ENCODE assay signal across 19 cellular contexts in the genomic region with DNA sequence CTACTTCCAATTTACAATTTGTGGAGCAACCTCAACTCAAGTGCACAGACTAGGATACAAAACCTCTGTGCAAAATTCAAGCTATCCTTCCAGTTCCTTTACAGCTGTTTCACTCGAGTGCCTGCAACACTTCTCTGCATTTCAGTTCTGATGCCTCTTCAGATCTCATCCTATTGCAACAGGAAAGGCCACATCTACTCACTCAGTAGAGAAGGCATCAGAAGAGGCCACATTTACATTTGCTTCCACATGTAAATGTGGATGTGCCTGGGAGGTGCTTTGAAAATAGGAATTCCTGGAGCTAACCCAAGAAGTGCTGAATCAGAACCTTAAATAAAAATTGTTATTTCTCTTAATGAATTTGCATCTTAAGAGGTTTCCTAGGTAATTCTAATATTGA. TPM values are rescaled to one million over a fixed set of nuclear protein-coding genes. Genes with fewer than 3 reads are reported as not detected.
DNase-seq lines count a peak whose midpoint lies in the region; ATAC-seq and TF ChIP-seq lines count a peak whose summit lies in the region.
"Had no signal": no experiment of that assay in that cellular context is flagged by ENCODE, and none has a peak within 500 bp of the region (broad histone marks: within the 10 kb centered on the region; RNA-seq: fewer than 3 reads in every experiment).

No MANE protein-coding gene starts in this region.

- no peaks in the 10 kb centered on the region for H3K36me3 ChIP-seq in HUES64 (ENCODE audit: insufficient read depth, low read length)
- no peaks in the 10 kb centered on the region for H3K36me3 ChIP-seq in iPS-15b (ENCODE audit: control insufficient read depth, insufficient read depth, low read length)
- no peaks in the 10 kb centered on the region for H3K36me3 ChIP-seq in mesendoderm (ENCODE audit: control insufficient read depth, insufficient read depth, low read length)
- H3K36me3 ChIP-seq in endodermal cell (ENCODE audit: control insufficient read depth, insufficient read depth, low read length), result no peaks in the 10 kb centered on the region
- no peaks in the 10 kb centered on the region for H3K36me3 ChIP-seq in PC-3 (ENCODE audit: low read depth, low read length)
- H3K36me3 ChIP-seq: BE2C had no signal

- no peak overlapping the region for H3K56ac ChIP-seq in H9 (ENCODE audit: insufficient read length, low read depth, low read length)
- H3K56ac ChIP-seq in mesendoderm (ENCODE audit: low read length), result no peak overlapping the region

- H3K4ac ChIP-seq in H9 (ENCODE audit: low read depth, low read length), result no peak overlapping the region
- no peak overlapping the region for H3K4ac ChIP-seq in mesendoderm (ENCODE audit: low read depth, low read length)

- no TSS peak for BruUV-seq in PC-3 (replicated peaks; lab: Mats Ljungman, UMichigan)

- no peak for ATAC-seq in naive thymus-derived CD8-positive, alpha-beta T cell
- ATAC-seq in PC-3, result no peak
- no peak for ATAC-seq in GM18498 (IDR thresholded peaks at IDR 0.05; ENCODE audit: unreplicated experiment)
- ATAC-seq: A549; CD8-positive, alpha-beta T cell; HCT116 had no signal

- H3K79me2 ChIP-seq in H9 (ENCODE audit: insufficient read depth, low read length) (no peaks in the 10 kb centered on the region), mesendoderm (ENCODE audit: control insufficient read depth, insufficient read depth, low read length) (no peaks in the 10 kb centered on the region), PC-3 (ENCODE audit: low read length) (no peaks in the 10 kb centered on the region)

- DNase-seq in H9, result peak; percentile 39
- peak; percentile 6 for DNase-seq in mesendoderm
- DNase-seq in endodermal cell, result no peak
- DNase-seq in naive thymus-derived CD8-positive, alpha-beta T cell, result no peak
- DNase-seq in PC-3, result no peak
- DNase-seq: BE2C; CD8-positive, alpha-beta T cell; COR-L47; DMS153; GF-D8; GOT3 had no signal

- H3K27me3 Mint-ChIP-seq in H9 (ENCODE audit: low read depth), result no peaks in the 10 kb centered on the region; the same call in 1 of the 2 replicates
- H3K27me3 Mint-ChIP-seq in endodermal cell (ENCODE audit: insufficient read depth), result no peaks in the 10 kb centered on the region
- H3K27me3 Mint-ChIP-seq in naive thymus-derived CD8-positive, alpha-beta T cell, result peaks cover 0 to 3% (median 2%) of the 10 kb centered on the region in 5 donors

- H3K4me2 ChIP-seq in H9 (ENCODE audit: insufficient read depth, insufficient read length, low read length) (peak overlapping the region; percentile 24), mesendoderm (ENCODE audit: low read length) (no peak overlapping the region), PC-3 (ENCODE audit: low read length) (no peak overlapping the region)
- H3K4me2 ChIP-seq: A549 had no signal

- H2BK15ac ChIP-seq in H9 (ENCODE audit: low read depth, low read length) (no peak overlapping the region), mesendoderm (replicated peaks; ENCODE audit: low read depth) (no peak overlapping the region)

- peaks cover 14 to 18% of the 10 kb centered on the region in 2 experiments for H3K4me1 Mint-ChIP-seq in H9
- peaks cover 5% of the 10 kb centered on the region for H3K4me1 Mint-ChIP-seq in endodermal cell
- no peaks in the 10 kb centered on the region for H3K4me1 Mint-ChIP-seq in naive thymus-derived CD8-positive, alpha-beta T cell
- H3K4me1 Mint-ChIP-seq: CD14-positive monocyte had no signal

- POLR2A ChIA-PET in naive thymus-derived CD8-positive, alpha-beta T cell (lab: Charles Lee), result no interaction called here
- POLR2A ChIA-PET in PC-3 (lab: Charles Lee; ENCODE audit: unreplicated experiment), result no interaction called here

- H3K14ac ChIP-seq in H9 (ENCODE audit: insufficient read depth, low read length), result no peak overlapping the region

- intact Hi-C loops in PC-3 (cut with micrococcal nuclease), result no loop called here

- CTCF ChIA-PET in PC-3 (lab: Charles Lee), result no interaction called here

- no peaks in the 10 kb centered on the region for H3K27me3 ChIP-seq in H9 (ENCODE audit: insufficient read depth, low read length)
- no peaks in the 10 kb centered on the region for H3K27me3 ChIP-seq in HUES64 (ENCODE audit: insufficient read depth, low read length)
- H3K27me3 ChIP-seq in iPS-15b (ENCODE audit: control insufficient read depth, insufficient read depth, low read length), result no peaks in the 10 kb centered on the region
- H3K27me3 ChIP-seq in mesendoderm (ENCODE audit: insufficient read depth, low read length, poor library complexity), result no peaks in the 10 kb centered on the region
- no peaks in the 10 kb centered on the region for H3K27me3 ChIP-seq in endodermal cell (ENCODE audit: control insufficient read depth, insufficient read depth, low read length, poor library complexity, severe bottlenecking)
- H3K27me3 ChIP-seq in PC-3 (ENCODE audit: low read length), result no peaks in the 10 kb centered on the region
- H3K27me3 ChIP-seq: BE2C had no signal

- no peak overlapping the region for H3K23ac ChIP-seq in H9 (ENCODE audit: insufficient read length, low read depth, low read length)
- H3K23ac ChIP-seq in mesendoderm (ENCODE audit: low read length), result no peak overlapping the region

- H3K9me3 ChIP-seq in H9 (ENCODE audit: control insufficient read depth, low read depth, low read length) (peaks cover 5% of the 10 kb centered on the region), HUES64 (ENCODE audit: insufficient read depth, low read depth, low read length) (no peaks in the 10 kb centered on the region), iPS-15b (ENCODE audit: control insufficient read depth, insufficient read depth, low read length) (no peaks in the 10 kb centered on the region), endodermal cell (ENCODE audit: control insufficient read depth, low read length) (no peaks in the 10 kb centered on the region), PC-3 (ENCODE audit: low read length) (no peaks in the 10 kb centered on the region)
- H3K9me3 ChIP-seq: A549, BE2C had no signal

- no peak overlapping the region for H2AFZ ChIP-seq in H9 (ENCODE audit: low read length)
- H2AFZ ChIP-seq in PC-3 (ENCODE audit: low read length), result no peak overlapping the region

- no peak overlapping the region for H2BK20ac ChIP-seq in H9 (ENCODE audit: low read depth, low read length, poor library complexity, severe bottlenecking)

- peak overlapping the region in 1 of 2 experiments; percentile 5; a peak in 1 of 5 replicates for H3K4me3 Mint-ChIP-seq in H9
- H3K4me3 Mint-ChIP-seq in endodermal cell, result no peak overlapping the region
- H3K4me3 Mint-ChIP-seq in naive thymus-derived CD8-positive, alpha-beta T cell, result no peak overlapping the region
- H3K4me3 Mint-ChIP-seq: CD14-positive monocyte; CD8-positive, alpha-beta T cell had no signal

- H3K9me3 Mint-ChIP-seq in H9 (peaks cover 4 to 17% of the 10 kb centered on the region in 2 experiments; a peak in 4 of 5 replicates), endodermal cell (peaks cover 8% of the 10 kb centered on the region)
- H3K9me3 Mint-ChIP-seq in naive thymus-derived CD8-positive, alpha-beta T cell, result peaks cover 0 to 12% (median 2%) of the 10 kb centered on the region in 9 donors
- H3K9me3 Mint-ChIP-seq: CD8-positive, alpha-beta T cell had no signal

- WGBS in H9 (ENCODE audit: extremely low coverage, insufficient read length, low lambda C conversion rate), result no CpG with 5 or more reads among the region's 1 CpG
- 9% methylated on average over 1 of the region's 1 CpG for WGBS in HUES64
- WGBS in mesendoderm (ENCODE audit: extremely low coverage, insufficient coverage, low lambda C conversion rate), result no CpG with 5 or more reads among the region's 1 CpG
- 25% methylated on average over 1 of the region's 1 CpG; no CpG with 5 or more reads in 1 of the 2 experiments for WGBS in endodermal cell (ENCODE audit: insufficient coverage in 1 of 2, insufficient read length in 1 of 2), 2 experiments

- H3K4me1 ChIP-seq in H9 (ENCODE audit: insufficient read depth, low read length) (peaks cover 5% of the 10 kb centered on the region; the same call in 1 of the 2 replicates), HUES64 (ENCODE audit: insufficient read depth, low read length) (peaks cover 11% of the 10 kb centered on the region), iPS-15b (ENCODE audit: control insufficient read depth, insufficient read depth, low read length) (peaks cover 14% of the 10 kb centered on the region), mesendoderm (ENCODE audit: control insufficient read depth, low read depth, low read length) (no peaks in the 10 kb centered on the region), endodermal cell (ENCODE audit: control insufficient read depth, insufficient read depth, low read length) (no peaks in the 10 kb centered on the region), PC-3 (ENCODE audit: insufficient read depth, low read length) (no peaks in the 10 kb centered on the region)
- H3K4me1 ChIP-seq: A549 had no signal

- no peaks in the 10 kb centered on the region for H3F3A ChIP-seq in PC-3 (ENCODE audit: low read length, unreplicated experiment)

- H2BK5ac ChIP-seq in H9 (ENCODE audit: insufficient read length, low read length) (no peak overlapping the region), mesendoderm (ENCODE audit: low read length) (no peak overlapping the region)

- H3K18ac ChIP-seq in H9 (ENCODE audit: insufficient read length, low read depth, low read length) (no peak overlapping the region), mesendoderm (ENCODE audit: low read length) (no peak overlapping the region)

- no peaks in the 10 kb centered on the region for H3K79me1 ChIP-seq in H9 (ENCODE audit: insufficient read depth, low read depth, low read length, poor library complexity, severe bottlenecking)
- no peaks in the 10 kb centered on the region for H3K79me1 ChIP-seq in mesendoderm (ENCODE audit: low read length)

- H3K27ac ChIP-seq in H9 (ENCODE audit: insufficient read length, low read depth, low read length) (peak overlapping the region; percentile 68), HUES64 (ENCODE audit: low read depth, low read length) (peak overlapping the region; percentile 73; the same call in 1 of the 2 replicates), mesendoderm (ENCODE audit: low read depth, low read length) (no peak overlapping the region), endodermal cell (ENCODE audit: low read depth, low read length) (no peak overlapping the region), PC-3 (ENCODE audit: low read length) (no peak overlapping the region)
- H3K27ac ChIP-seq: A549 had no signal

- H2BK12ac ChIP-seq in H9 (ENCODE audit: insufficient read length, low read depth, low read length), result no peak overlapping the region

- H3T11ph ChIP-seq in H9 (ENCODE audit: low read length), result no peak overlapping the region

- TF ChIP-seq CTCF in H9 (conservative IDR thresholded peaks at IDR 0.05) (no peak), endodermal cell (conservative IDR thresholded peaks at IDR 0.05) (no peak), PC-3 (conservative IDR thresholded peaks at IDR 0.05; ENCODE audit: low read depth, low read length) (no peak)

- H3K9ac ChIP-seq in H9 (ENCODE audit: extremely low read depth, insufficient read length, low read length) (no peak overlapping the region), HUES64 (ENCODE audit: low read depth, low read length) (no peak overlapping the region), iPS-15b (ENCODE audit: low read depth, low read length) (no peak overlapping the region), mesendoderm (ENCODE audit: low read length) (no peak overlapping the region), endodermal cell (ENCODE audit: extremely low read depth, low read length, poor library complexity, severe bottlenecking) (no peak overlapping the region), PC-3 (ENCODE audit: low read length) (no peak overlapping the region)

- H2BK120ac ChIP-seq in H9 (ENCODE audit: low read depth, low read length, poor library complexity, severe bottlenecking), result no peak overlapping the region
- H2BK120ac ChIP-seq in mesendoderm (ENCODE audit: low read depth, low read length), result no peak overlapping the region

- H4K20me1 ChIP-seq in H9 (ENCODE audit: control insufficient read depth, insufficient read depth, insufficient read length) (no peaks in the 10 kb centered on the region), PC-3 (ENCODE audit: low read length) (no peaks in the 10 kb centered on the region)

- H2AK5ac ChIP-seq in H9 (ENCODE audit: insufficient read length, low read length), result no peak overlapping the region
- H2AK5ac ChIP-seq in mesendoderm (ENCODE audit: low read length), result no peak overlapping the region

- H3K9me2 ChIP-seq in PC-3 (replicated peaks; ENCODE audit: low read length), result no peaks in the 10 kb centered on the region

- H4K5ac ChIP-seq in H9 (ENCODE audit: insufficient read length, low read depth, low read length) (no peak overlapping the region), mesendoderm (ENCODE audit: low read length) (no peak overlapping the region)

- no peak overlapping the region for H4K8ac ChIP-seq in H9 (replicated peaks; ENCODE audit: insufficient read length, low read depth, low read length)
- H4K8ac ChIP-seq in mesendoderm (ENCODE audit: low read depth, low read length), result no peak overlapping the region

- H3K4me3 ChIP-seq in HUES64 (ENCODE audit: low read length) (no peak overlapping the region), iPS-15b (ENCODE audit: low read depth, low read length) (peak overlapping the region; percentile 14), mesendoderm (ENCODE audit: low read length) (no peak overlapping the region), endodermal cell (ENCODE audit: low read length) (no peak overlapping the region), PC-3 (ENCODE audit: low read length) (no peak overlapping the region)
- H3K4me3 ChIP-seq: A549 had no signal

- H3K36me3 Mint-ChIP-seq in H9 (ENCODE audit: insufficient read depth in 1 of 3, low read depth in 3 of 3) (peaks cover 4 to 16% (median 6%) of the 10 kb centered on the region in 3 experiments), endodermal cell (ENCODE audit: low read depth) (no peaks in the 10 kb centered on the region)
- H3K36me3 Mint-ChIP-seq in naive thymus-derived CD8-positive, alpha-beta T cell, result peaks cover 0 to 6% (median 1%) of the 10 kb centered on the region in 3 donors
- H3K36me3 Mint-ChIP-seq: CD14-positive monocyte; CD8-positive, alpha-beta T cell had no signal

- peak overlapping the region in 2 of 3 experiments; percentile 36 to 88; a peak in 5 of 7 replicates for H3K27ac Mint-ChIP-seq in H9
- H3K27ac Mint-ChIP-seq in endodermal cell, result no peak overlapping the region
- H3K27ac Mint-ChIP-seq in naive thymus-derived CD8-positive, alpha-beta T cell, result no peak overlapping the region
- H3K27ac Mint-ChIP-seq: CD14-positive monocyte; CD8-positive, alpha-beta T cell had no signal

- no peak overlapping the region for H4K91ac ChIP-seq in H9 (ENCODE audit: insufficient read length, low read depth, low read length)

- no peaks in the 10 kb centered on the region for H3K23me2 ChIP-seq in H9 (ENCODE audit: insufficient read length, low read depth, low read length, poor library complexity, severe bottlenecking)

RNA-seq across cellular contexts. Expression of a gene that starts 45.8 kb away (rescaled TPM):
- total RNA-seq in H9 (2021), result 0.22 and 0.29 TPM in 2 replicates
- polyA plus RNA-seq in HUES64 (2013, experiment 1 of 2), result 0.70 TPM
- polyA plus RNA-seq in HUES64 (2013, experiment 2 of 2), result 0.44 TPM
- polyA plus RNA-seq in mesendoderm (2013, experiment 1 of 2), result 0.22 TPM
- polyA plus RNA-seq in mesendoderm (2013, experiment 2 of 2), result 0.17 TPM
- total RNA-seq in endodermal cell, result under 1 TPM in 1 of 2 donors, not detected in 1; 0.40 TPM
- polyA plus RNA-seq in endodermal cell (2013, experiment 1 of 2), result 0.46 TPM
- polyA plus RNA-seq in endodermal cell (2013, experiment 2 of 2), result 0.54 TPM
- not detected for total RNA-seq in naive thymus-derived CD8-positive, alpha-beta T cell
- polyA plus RNA-seq in naive thymus-derived CD8-positive, alpha-beta T cell, result not detected
- total RNA-seq in PC-3 (2014; rRNA removed), result not detected in 2 replicates
- total RNA-seq: CD8-positive, alpha-beta T cell; HT-29 had no signal
- polyA plus RNA-seq: A549, CD14-positive monocyte had no signal

RNA-seq across cellular contexts. Expression of a gene that starts 53.7 kb away (rescaled TPM):
- 1.3 and 2.0 TPM in 2 replicates for total RNA-seq in H9 (2021)
- 1.7 TPM for polyA plus RNA-seq in HUES64 (2013, experiment 1 of 2)
- 3.7 TPM for polyA plus RNA-seq in HUES64 (2013, experiment 2 of 2)
- polyA plus RNA-seq in mesendoderm (2013, experiment 1 of 2), result 0.91 TPM
- 0.99 TPM for polyA plus RNA-seq in mesendoderm (2013, experiment 2 of 2)
- total RNA-seq in endodermal cell, result 1 to 10 TPM in 1 of 2 donors, under 1 TPM in 1; 0.66 to 1.1 TPM
- 40.5 TPM for polyA plus RNA-seq in endodermal cell (2013, experiment 1 of 2)
- 35.1 TPM for polyA plus RNA-seq in endodermal cell (2013, experiment 2 of 2)
- total RNA-seq in naive thymus-derived CD8-positive, alpha-beta T cell, result not detected
- polyA plus RNA-seq in naive thymus-derived CD8-positive, alpha-beta T cell, result not detected
- not detected in 2 replicates for total RNA-seq in PC-3 (2014; rRNA removed)
- total RNA-seq: CD8-positive, alpha-beta T cell; HT-29 had no signal
- polyA plus RNA-seq: A549, AG04450, CD14-positive monocyte had no signal

Comparison
In these comparisons a context has a peak if more than half of its experiments do, and no peak if none do; other contexts are left out.
1. DNase-seq: peak in H9 (single experiment) and mesendoderm (single experiment); none in endodermal cell (single experiment), naive thymus-derived CD8-positive, alpha-beta T cell (0 of 10) and PC-3 (single experiment).
2. H3K27ac ChIP-seq: peak in H9 (single experiment) and HUES64 (single experiment); none in mesendoderm (single experiment), endodermal cell (single experiment) and PC-3 (single experiment).
3. H3K27ac Mint-ChIP-seq: peak in H9 (2 of 3); none in endodermal cell (single experiment) and naive thymus-derived CD8-positive, alpha-beta T cell (0 of 10).